Comparison of ENCODE assay signal across 1 cellular context in genomic region chr6:44075137-44076015, GRCh38.
TF ChIP-seq lines count a peak whose summit lies in the region.

No MANE protein-coding gene starts in this region.

TF ChIP-seq in HepG2, 621 proteins besides CTCF, POLR2A, EP300 and RAD21 (continued from another document):
- peak; percentile 89; the same call in 1 of the 2 replicates for TF ChIP-seq MYC (CRISPR knock-in tag; IDR thresholded peaks at IDR 0.05; ENCODE audit: borderline replicate concordance)
- no peak for TF ChIP-seq ADNP (CRISPR knock-in tag; IDR thresholded peaks at IDR 0.05)
- TF ChIP-seq SMAD3 (CRISPR knock-in tag; IDR thresholded peaks at IDR 0.05): no peak
- no peak for TF ChIP-seq JUND (CRISPR knock-in tag; IDR thresholded peaks at IDR 0.05)
- no peak for TF ChIP-seq NR2F2 (IDR thresholded peaks at IDR 0.05; ENCODE audit: borderline replicate concordance, low read depth)
- TF ChIP-seq FOXO4 (CRISPR knock-in tag; conservative IDR thresholded peaks at IDR 0.05): peak; percentile 98
- TF ChIP-seq, protein P1, sequence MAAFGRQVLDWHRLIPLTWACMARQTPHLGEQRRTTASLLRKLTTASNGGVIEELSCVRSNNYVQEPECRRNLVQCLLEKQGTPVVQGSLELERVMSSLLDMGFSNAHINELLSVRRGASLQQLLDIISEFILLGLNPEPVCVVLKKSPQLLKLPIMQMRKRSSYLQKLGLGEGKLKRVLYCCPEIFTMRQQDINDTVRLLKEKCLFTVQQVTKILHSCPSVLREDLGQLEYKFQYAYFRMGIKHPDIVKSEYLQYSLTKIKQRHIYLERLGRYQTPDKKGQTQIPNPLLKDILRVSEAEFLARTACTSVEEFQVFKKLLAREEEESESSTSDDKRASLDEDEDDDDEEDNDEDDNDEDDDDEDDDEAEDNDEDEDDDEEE (CRISPR knock-in tag; IDR thresholded peaks at IDR 0.05): no peak; the same call in 1 of the 2 replicates
- peak; percentile 26; the same call in 1 of the 2 replicates for TF ChIP-seq RBFOX2 (IDR thresholded peaks at IDR 0.05; ENCODE audit: low read depth, low read length)
